ENCODE assay signal across 34 cellular contexts in the genomic region with DNA sequence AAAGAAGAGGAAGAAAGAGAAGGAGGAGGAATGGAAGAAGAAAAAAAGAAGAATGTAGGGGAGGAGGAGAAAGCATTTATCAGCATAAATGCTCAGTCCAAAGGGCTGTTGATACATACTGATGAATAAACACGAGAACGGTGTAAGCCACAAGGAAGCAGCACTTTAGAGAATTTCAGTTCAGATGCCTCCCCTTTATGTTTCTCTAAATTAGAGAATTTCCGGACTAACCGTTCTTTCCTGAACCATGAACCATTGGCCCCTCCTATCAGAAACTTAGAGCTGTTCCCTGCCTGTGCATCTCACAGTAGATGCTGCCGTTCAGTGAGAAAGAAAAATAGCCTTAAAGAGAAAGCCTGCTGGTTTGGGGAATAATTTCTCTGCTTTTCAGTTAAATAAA. TPM values are rescaled to one million over a fixed set of nuclear protein-coding genes. Genes with fewer than 3 reads are reported as not detected.
A peak's percentile ranks its signal among the peaks of the same experiment; 100 is the strongest.
DNase-seq lines count a peak whose midpoint lies in the region; ATAC-seq, FAIRE-seq and TF ChIP-seq lines count a peak whose summit lies in the region.
"Had no signal": no experiment of that assay in that cellular context is flagged by ENCODE, and none has a peak within 500 bp of the region (broad histone marks: within the 10 kb centered on the region; RNA-seq: fewer than 3 reads in every experiment).

No MANE protein-coding gene starts in this region.

- no peak overlapping the region for H3K27ac ChIP-seq in GM12878 (ENCODE audit: control insufficient read depth, insufficient read depth)
- H3K27ac ChIP-seq: ascending aorta, GM23248, heart left ventricle, left ventricle myocardium inferior, neutrophil, Peyer's patch, right lobe of liver had no signal

- no peak for FAIRE-seq in GM12878 (lab: Jason Lieb, UNC)

- no peaks in the 10 kb centered on the region for H3K9me3 Mint-ChIP-seq in activated CD4-positive, alpha-beta T cell treated with anti-CD3 and anti-CD28 coated beads, Interleukin-2, amount 10 ng/mL, durations not matched to agents 24 days and 14 days
- H3K9me3 Mint-ChIP-seq in stimulated activated memory B cell treated with anti-CD40 and anti-IgM and Interleukin-4, amounts not matched to agents 10 μg/mL and 1 μg/mL and 100 μg/mL, for 72 hours, result no peaks in the 10 kb centered on the region
- H3K9me3 Mint-ChIP-seq: HFFc6 had no signal

- no peaks in the 10 kb centered on the region for H3K79me2 ChIP-seq in GM12878 (ENCODE audit: control insufficient read depth, insufficient read depth, low read length)

- no peaks in the 10 kb centered on the region for H4K20me1 ChIP-seq in GM12878 (ENCODE audit: control insufficient read depth, insufficient read depth)

- H3K27me3 ChIP-seq in GM12878 (replicated peaks in 1 of 2; ENCODE audit: control insufficient read depth in 2 of 2, insufficient read depth in 2 of 2, low read length in 1 of 2), result peaks cover 5 to 7% of the 10 kb centered on the region in 2 experiments; a peak in 3 of 4 replicates
- H3K27me3 ChIP-seq: ascending aorta, Peyer's patch had no signal

- no peak for TF ChIP-seq POLR2A in GM12878 (IDR thresholded peaks at IDR 0.05; ENCODE audit: low read depth, low read length)

- H3K27ac Mint-ChIP-seq in activated CD4-positive, alpha-beta T cell treated with anti-CD3 and anti-CD28 coated beads, Interleukin-2, amount 10 ng/mL, durations not matched to agents 24 days and 14 days, result no peak overlapping the region
- no peak overlapping the region for H3K27ac Mint-ChIP-seq in stimulated activated memory B cell treated with anti-CD40 and anti-IgM and Interleukin-4, amounts not matched to agents 10 μg/mL and 1 μg/mL and 100 μg/mL, for 72 hours
- H3K27ac Mint-ChIP-seq: activated naive CD8-positive, alpha-beta T cell; CD14-positive monocyte; HFFc6; progenitor cell of endocrine pancreas; type B pancreatic cell had no signal

- H3K4me1 ChIP-seq in GM12878 (ENCODE audit: control insufficient read depth, insufficient read depth, low read length), result no peaks in the 10 kb centered on the region
- H3K4me1 ChIP-seq: ascending aorta, left ventricle myocardium inferior, Peyer's patch, right lobe of liver had no signal

- SMC1A ChIA-PET in GM12878 (lab: Charles Lee; ENCODE audit: uncharacterized antibody, unreplicated experiment), result no interaction called here

- peaks cover 74% of the 10 kb centered on the region for H3K27me3 Mint-ChIP-seq in activated CD4-positive, alpha-beta T cell treated with anti-CD3 and anti-CD28 coated beads, Interleukin-2, amount 10 ng/mL, durations not matched to agents 24 days and 14 days
- peaks cover 48% of the 10 kb centered on the region for H3K27me3 Mint-ChIP-seq in stimulated activated memory B cell treated with anti-CD40 and anti-IgM and Interleukin-4, amounts not matched to agents 10 μg/mL and 1 μg/mL and 100 μg/mL, for 72 hours

- in situ Hi-C loops in GM12878 (cut with MboI), result no loop called here

- TF ChIP-seq CTCF in GM12865 (IDR thresholded peaks at IDR 0.05; ENCODE audit: insufficient read depth, low read depth, low read length, missing control alignments) (no peak), GM12878 (IDR thresholded peaks at IDR 0.05 in 2 of 3, conservative IDR thresholded peaks at IDR 0.05 in 1 of 3; ENCODE audit: control insufficient read depth in 2 of 3, extremely low read depth in 1 of 3, insufficient read depth in 1 of 3, low read depth in 3 of 3, low read length in 3 of 3) (no peak)

- peak overlapping the region; percentile 29 for H3K4me3 Mint-ChIP-seq in activated CD4-positive, alpha-beta T cell treated with anti-CD3 and anti-CD28 coated beads, Interleukin-2, amount 10 ng/mL, durations not matched to agents 24 days and 14 days
- no peak overlapping the region for H3K4me3 Mint-ChIP-seq in stimulated activated memory B cell treated with anti-CD40 and anti-IgM and Interleukin-4, amounts not matched to agents 10 μg/mL and 1 μg/mL and 100 μg/mL, for 72 hours
- H3K4me3 Mint-ChIP-seq: HFFc6 had no signal

- peaks cover 7% of the 10 kb centered on the region for H3K4me1 Mint-ChIP-seq in activated CD4-positive, alpha-beta T cell treated with anti-CD3 and anti-CD28 coated beads, Interleukin-2, amount 10 ng/mL, durations not matched to agents 24 days and 14 days
- H3K4me1 Mint-ChIP-seq in stimulated activated memory B cell treated with anti-CD40 and anti-IgM and Interleukin-4, amounts not matched to agents 10 μg/mL and 1 μg/mL and 100 μg/mL, for 72 hours, result no peaks in the 10 kb centered on the region
- H3K4me1 Mint-ChIP-seq: CD14-positive monocyte had no signal

- RAD21 ChIA-PET in GM12878 (lab: Charles Lee; ENCODE audit: unreplicated experiment), result no interaction called here

- TF ChIP-seq RAD21 in GM12878 (IDR thresholded peaks at IDR 0.05; ENCODE audit: insufficient read depth, low read depth, low read length), result no peak

- ATAC-seq in GM12878 (no peak), Right ventricle myocardium superior (ENCODE audit: poor library complexity) (no peak)
- no peak for ATAC-seq in stimulated activated memory B cell treated with anti-CD40 and anti-IgM and Interleukin-4, amounts not matched to agents 10 μg/mL and 1 μg/mL and 100 μg/mL, for 72 hours
- ATAC-seq: heart left ventricle, right lobe of liver had no signal

- BruUV-seq in GM12878 (replicated peaks; lab: Mats Ljungman, UMichigan), result no TSS peak

- H3K9ac ChIP-seq in GM12878 (ENCODE audit: control insufficient read depth, insufficient read depth, low read length), result no peak overlapping the region
- H3K9ac ChIP-seq: GM23248 had no signal

- H3K36me3 Mint-ChIP-seq in activated CD4-positive, alpha-beta T cell treated with anti-CD3 and anti-CD28 coated beads, Interleukin-2, amount 10 ng/mL, durations not matched to agents 24 days and 14 days (ENCODE audit: low read depth), result peaks cover 3% of the 10 kb centered on the region
- no peaks in the 10 kb centered on the region for H3K36me3 Mint-ChIP-seq in stimulated activated memory B cell treated with anti-CD40 and anti-IgM and Interleukin-4, amounts not matched to agents 10 μg/mL and 1 μg/mL and 100 μg/mL, for 72 hours
- H3K36me3 Mint-ChIP-seq: activated naive CD8-positive, alpha-beta T cell; type B pancreatic cell had no signal

- POLR2A ChIA-PET in GM12878 (lab: Charles Lee), result no interaction called here

- H3K36me3 ChIP-seq in GM12878 (ENCODE audit: control insufficient read depth in 2 of 2, insufficient read depth in 2 of 2, low read length in 1 of 2), result no peaks in the 10 kb centered on the region
- H3K36me3 ChIP-seq: ascending aorta, heart left ventricle, left ventricle myocardium inferior, neutrophil, Peyer's patch, right lobe of liver had no signal

- CTCF ChIA-PET in GM12878 (lab: Yijun Ruan, JAX), result no interaction called here

- H3K9me3 ChIP-seq in GM12878 (replicated peaks; ENCODE audit: control insufficient read depth, insufficient read depth, low read length), result no peaks in the 10 kb centered on the region
- H3K9me3 ChIP-seq: ascending aorta, heart left ventricle, left ventricle myocardium inferior, neutrophil, Peyer's patch, right lobe of liver had no signal

- WGBS in GM12878 (ENCODE audit: insufficient coverage, insufficient replicate concordance, low lambda C conversion rate, missing lambda C conversion rate), result 0% methylated on average over 5 of the region's 5 CpGs

- no peak for DNase-seq in activated CD4-positive, alpha-beta T cell treated with anti-CD3 and anti-CD28 coated beads, Interleukin-2, amount 10 ng/mL, durations not matched to agents 24 days and 14 days
- no peak for DNase-seq in activated CD4-positive, alpha-beta T cell treated with anti-CD3 and anti-CD28 coated beads for 1 hour
- peak; percentile 58 for DNase-seq in GM12865 (ENCODE audit: low read depth)
- DNase-seq in Jurkat, Clone E6-1 (ENCODE audit: low read depth, low spot score), result peak; percentile 60
- no peak for DNase-seq in GM12878 (ENCODE audit: low read depth, low spot score)
- DNase-seq in occipital lobe (lab: John Stamatoyannopoulos, UW), result no peak
- no peak for DNase-seq in Right ventricle myocardium superior
- DNase-seq: 8988T; activated CD4-positive, alpha-beta T cell treated with anti-CD3 and anti-CD28 coated beads for 48 hours; foreskin melanocyte; GF-D8; GM23248; heart left ventricle; HFFc6; islet precursor cell; left ventricle myocardium inferior; mesendoderm; NCI-H1048; NCI-H1694 treated with DMSO at 0.1 percent for 48 hours; NCI-H446 treated with DMSO at 0.1 percent for 48 hours; NCI-H774; Peyer's patch; right lobe of liver; SIG-M5; stimulated activated CD4-positive, alpha-beta T cell treated with anti-CD3 and anti-CD28 coated beads, Interleukin-12 subunit alpha, Interleukin-12 subunit beta, amount 100 ng/mL, for 4 hours; stimulated activated CD4-positive, alpha-beta T cell treated with anti-CD3 and anti-CD28 coated beads, Interleukin-2, amount 100 ng/mL, for 48 hours had no signal

- no peak for TF ChIP-seq EP300 in GM12878 (IDR thresholded peaks at IDR 0.05; ENCODE audit: borderline replicate concordance in 1 of 2, control insufficient read depth in 1 of 2, low read depth in 2 of 2, low read length in 2 of 2)

- H2AFZ ChIP-seq in GM12878 (ENCODE audit: control insufficient read depth, low read depth, low read length), result no peak overlapping the region
- H2AFZ ChIP-seq: GM23248 had no signal

- intact Hi-C loops in activated CD4-positive, alpha-beta T cell treated with anti-CD3 and anti-CD28 coated beads, Interleukin-2, amount 10 ng/mL, durations not matched to agents 24 days and 14 days (cut with micrococcal nuclease), result loop anchor here (5.0 kb wide), 1 partner anchor 256 kb away; no protein-coding TSS in a partner anchor
- intact Hi-C loops in GM12878 (cut with micrococcal nuclease; ENCODE audit: unreplicated experiment) (no loop called here), Right ventricle myocardium superior (cut with DNase I) (no loop called here)

- H3K4me3 ChIP-seq in GM12865 (ENCODE audit: low read depth, low read length) (no peak overlapping the region), GM12878 (no peak overlapping the region)
- peak overlapping the region; percentile 20 for H3K4me3 ChIP-seq in Jurkat, Clone E6-1 (ENCODE audit: low read length)
- H3K4me3 ChIP-seq: ascending aorta, GM23248, heart left ventricle, left ventricle myocardium inferior, Peyer's patch, right lobe of liver had no signal

- no peak overlapping the region for H3K4me2 ChIP-seq in GM12878 (ENCODE audit: control insufficient read depth, insufficient read depth)

RNA-seq across cellular contexts. Expression of a gene that starts 49.2 kb away (rescaled TPM):
- not detected in 2 replicates for total RNA-seq in activated CD4-positive, alpha-beta T cell treated with anti-CD3 and anti-CD28 coated beads, Interleukin-2, amount 10 ng/mL, durations not matched to agents 24 days and 14 days
- not detected for polyA plus RNA-seq in Jurkat, Clone E6-1 (2012; ENCODE audit: insufficient read depth, insufficient read length)
- not detected in 2 replicates for total RNA-seq in GM12878 (2013; cell fraction: nucleolus; rRNA removed)
- total RNA-seq in GM12878 (2014; rRNA removed) (not detected in 2 replicates), GM12878 (2014; rRNA removed; fragmentation: Illumina TruSeq; extraction: Trizol) (not detected in 2 replicates), GM12878 (2021) (not detected in 2 replicates), occipital lobe (not detected), Right ventricle myocardium superior (113 TPM)
- not detected for polyA plus RNA-seq in GM12878 (2011; ENCODE audit: low read depth)
- polyA plus RNA-seq in GM12878 (2011; rRNA removed) (not detected in 2 replicates), GM12878 (2014; fragmentation: Illumina TruSeq; extraction: Trizol) (not detected in 2 replicates), GM12878 (2014; fragmentation: Nextera tagmentation; extraction: Ambion mirVana) (under 1 TPM; 0.04 to 0.08 TPM), GM12878 (2014; rRNA removed) (not detected in 2 replicates), GM12878 (2016; fragmentation: Nextera tagmentation; extraction: Ambion mirVana) (under 1 TPM; 0.33 to 0.37 TPM)
- not detected in 2 replicates for polyA plus RNA-seq in GM12878 (2011; cell fraction: cytosol; rRNA removed)
- polyA plus RNA-seq in GM12878 (2011; cell fraction: nucleus; rRNA removed), result not detected in 2 replicates
- polyA plus RNA-seq in GM12878 (2012), result 0.24 and 0.26 TPM in 2 replicates
- polyA minus RNA-seq in GM12878 (2011; rRNA and poly(A)+ RNA removed), result not detected in 2 replicates
- polyA minus RNA-seq in GM12878 (2011; cell fraction: cytosol; rRNA and poly(A)+ RNA removed), result not detected in 2 replicates
- polyA minus RNA-seq in GM12878 (2011; cell fraction: nucleus; rRNA and poly(A)+ RNA removed), result not detected in 2 replicates
- total RNA-seq: ascending aorta, GM23248, HFFc6, progenitor cell of endocrine pancreas, subcutaneous adipose tissue had no signal
- polyA plus RNA-seq: CD14-positive monocyte, GM23248 had no signal

Comparison
In these comparisons a context has a peak if more than half of its experiments do, and no peak if none do; other contexts are left out.
1. DNase-seq: peak in GM12865 (single experiment) and Jurkat, Clone E6-1 (single experiment); none in activated CD4-positive, alpha-beta T cell treated with anti-CD3 and anti-CD28 coated beads, Interleukin-2, amount 10 ng/mL, durations not matched to agents 24 days and 14 days (single experiment), activated CD4-positive, alpha-beta T cell treated with anti-CD3 and anti-CD28 coated beads for 1 hour (single experiment), GM12878 (single experiment), occipital lobe (single experiment) and Right ventricle myocardium superior (single experiment).
2. RNA of a gene that starts 49.2 kb away (total RNA-seq): 113 TPM in Right ventricle myocardium superior (single experiment); not detected in activated CD4-positive, alpha-beta T cell treated with anti-CD3 and anti-CD28 coated beads, Interleukin-2, amount 10 ng/mL, durations not matched to agents 24 days and 14 days, not detected in GM12878 and not detected in occipital lobe (single experiment); every median in the first group is over 100 times any median in the second.